ENCODE assay signal across 10 cellular contexts in the genomic region with DNA sequence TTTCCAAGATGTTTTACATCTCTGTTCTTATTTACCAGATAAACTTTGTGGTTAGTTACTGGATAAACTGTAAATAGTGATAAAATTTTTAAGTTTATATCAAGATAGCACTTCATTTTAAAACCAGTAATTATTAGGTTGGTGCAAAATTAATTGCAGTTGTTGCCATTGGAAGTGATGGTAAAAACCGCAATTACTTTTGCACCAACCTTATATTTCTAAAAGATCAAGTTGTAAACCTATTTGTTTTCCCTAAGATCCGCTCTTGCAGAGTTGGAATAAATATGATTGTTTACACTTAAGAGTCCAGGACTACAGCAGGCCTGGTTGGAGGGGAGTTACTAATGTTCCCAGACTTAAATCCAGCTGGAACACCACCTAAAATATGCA. TPM values are rescaled to one million over a fixed set of nuclear protein-coding genes. Genes with fewer than 3 reads are reported as not detected.
DNase-seq lines count a peak whose midpoint lies in the region; ATAC-seq and TF ChIP-seq lines count a peak whose summit lies in the region.
"Had no signal": no experiment of that assay in that cellular context is flagged by ENCODE, and none has a peak within 500 bp of the region (broad histone marks: within the 10 kb centered on the region; RNA-seq: fewer than 3 reads in every experiment).

No MANE protein-coding gene starts in this region.

- TF ChIP-seq CTCF in colonic mucosa (IDR thresholded peaks at IDR 0.05) (no peak), tibial nerve (IDR thresholded peaks at IDR 0.05) (no peak), mucosa of descending colon (IDR thresholded peaks at IDR 0.05) (no peak)

- H3K27me3 Mint-ChIP-seq in activated T-cell treated with anti-CD3 and anti-CD28 coated beads, Interleukin-2, amount 50 U/mL, for 4 hours (ENCODE audit: low read depth), result peaks cover 5% of the 10 kb centered on the region

- peak overlapping the region; percentile 34 for H3K4me3 ChIP-seq in colonic mucosa
- H3K4me3 ChIP-seq in mononuclear cell (ENCODE audit: low read length), result peak overlapping the region; percentile 41
- peak overlapping the region; percentile 47 to 59 (median 56) for H3K4me3 ChIP-seq in tibial nerve
- H3K4me3 ChIP-seq in mucosa of descending colon, result no peak overlapping the region
- H3K4me3 ChIP-seq: SK-N-MC had no signal

- H3K9ac ChIP-seq in colonic mucosa (ENCODE audit: low read depth in 2 of 2, low read length in 2 of 2), result peak overlapping the region in 1 of 2 donors; percentile 6

- intact Hi-C loops in colonic mucosa (cut with DNase I) (no loop called here), mucosa of descending colon (cut with DNase I, micrococcal nuclease) (no loop called here)

- H3K36me3 ChIP-seq in colonic mucosa, result no peaks in the 10 kb centered on the region
- no peaks in the 10 kb centered on the region for H3K36me3 ChIP-seq in tibial nerve
- H3K36me3 ChIP-seq in mucosa of descending colon (ENCODE audit: low read depth), result no peaks in the 10 kb centered on the region

- H3K9me3 Mint-ChIP-seq in activated T-cell treated with anti-CD3 and anti-CD28 coated beads, Interleukin-2, amount 50 U/mL, for 4 hours, result no peaks in the 10 kb centered on the region

- H3K4me1 ChIP-seq in colonic mucosa, result no peaks in the 10 kb centered on the region
- peaks cover 11% of the 10 kb centered on the region for H3K4me1 ChIP-seq in mononuclear cell (ENCODE audit: insufficient read depth, low read length)
- H3K4me1 ChIP-seq in tibial nerve, result peaks cover 0 to 12% (median 0%) of the 10 kb centered on the region in 4 donors
- peaks cover 6% of the 10 kb centered on the region for H3K4me1 ChIP-seq in mucosa of descending colon (ENCODE audit: low read depth)

- H3K27me3 ChIP-seq in colonic mucosa, result no peaks in the 10 kb centered on the region
- no peaks in the 10 kb centered on the region for H3K27me3 ChIP-seq in mononuclear cell (ENCODE audit: insufficient read depth, low read length)
- H3K27me3 ChIP-seq in tibial nerve, result no peaks in the 10 kb centered on the region

- no peak for TF ChIP-seq POLR2A in tibial nerve (IDR thresholded peaks at IDR 0.05)

- no peak for DNase-seq in activated T-cell treated with anti-CD3 and anti-CD28 coated beads, Interleukin-2, amount 50 U/mL, for 4 hours
- DNase-seq in activated T-cell treated with anti-CD3 and anti-CD28 coated beads for 4 hours, result no peak
- DNase-seq in colonic mucosa, result no peak
- DNase-seq in tibial nerve (ENCODE audit: low spot score in 2 of 2), result no peak
- no peak for DNase-seq in mucosa of descending colon
- DNase-seq in GM19240 (ENCODE audit: insufficient read length, low spot score), result no peak
- DNase-seq: KG1 had no signal

- H3K27ac ChIP-seq in colonic mucosa (no peak overlapping the region), tibial nerve (peak overlapping the region in 3 of 4 donors; percentile 79 to 88 (median 84))
- H3K27ac ChIP-seq: SK-N-MC had no signal

- WGBS in tibial nerve, 2 donors, result 13 to 14% methylated on average over 2 of the region's 2 CpGs

- H3K4me3 Mint-ChIP-seq in activated T-cell treated with anti-CD3 and anti-CD28 coated beads, Interleukin-2, amount 50 U/mL, for 4 hours, result peak overlapping the region; percentile 81

- peaks cover 8% of the 10 kb centered on the region for H3K4me1 Mint-ChIP-seq in activated T-cell treated with anti-CD3 and anti-CD28 coated beads, Interleukin-2, amount 50 U/mL, for 4 hours (ENCODE audit: low read depth)

- H3K9me3 ChIP-seq in colonic mucosa (no peaks in the 10 kb centered on the region), mononuclear cell (ENCODE audit: low read depth, low read length) (no peaks in the 10 kb centered on the region), tibial nerve (no peaks in the 10 kb centered on the region), mucosa of descending colon (no peaks in the 10 kb centered on the region)

- ATAC-seq in activated T-cell treated with anti-CD3 and anti-CD28 coated beads, Interleukin-2, amount 50 U/mL, for 4 hours, result no peak
- ATAC-seq in GM19035 (IDR thresholded peaks at IDR 0.05; ENCODE audit: unreplicated experiment) (no peak), mucosa of descending colon (no peak)

- H3K36me3 Mint-ChIP-seq in activated T-cell treated with anti-CD3 and anti-CD28 coated beads, Interleukin-2, amount 50 U/mL, for 4 hours (ENCODE audit: insufficient read depth), result no peaks in the 10 kb centered on the region

- TF ChIP-seq EP300 in tibial nerve (IDR thresholded peaks at IDR 0.05), result no peak

RNA-seq across cellular contexts. Expression of a gene that starts 0.5 kb away (rescaled TPM):
- 1 to 10 TPM in 1 of 3 donors, under 1 TPM in 2; 0.63 to 1.0 (median 0.71) TPM for total RNA-seq in activated T-cell treated with anti-CD3 and anti-CD28 coated beads, Interleukin-2, amount 50 U/mL, for 4 hours
- total RNA-seq in colonic mucosa, result 1 to 10 TPM; 2.9 to 3.3 TPM
- not detected for total RNA-seq in mononuclear cell
- 100 to 1,000 TPM in 3 of 4 donors, 10 to 100 TPM in 1; 87.3 to 221 (median 135) TPM for total RNA-seq in tibial nerve
- 10 to 100 TPM in 2 of 3 donors, 1 to 10 TPM in 1; 1.9 to 33.9 (median 17.8) TPM for total RNA-seq in mucosa of descending colon

RNA-seq across cellular contexts. Expression of a gene that starts 59.3 kb away (rescaled TPM):
- total RNA-seq in activated T-cell treated with anti-CD3 and anti-CD28 coated beads, Interleukin-2, amount 50 U/mL, for 4 hours, result 1 to 10 TPM; 5.1 to 7.2 (median 6.6) TPM
- 10 to 100 TPM in 1 of 2 donors, 1 to 10 TPM in 1; 7.6 to 19.5 TPM for total RNA-seq in colonic mucosa
- 2.1 TPM for total RNA-seq in mononuclear cell
- 1 to 10 TPM; 1.5 to 6.3 (median 4.5) TPM for total RNA-seq in tibial nerve
- 1 to 10 TPM; 3.3 to 8.5 (median 3.8) TPM for total RNA-seq in mucosa of descending colon
